ENCODE assay signal across 10 cellular contexts in genomic region chr1:101280049-101280448, GRCh38.
"Had no signal": no experiment of that assay in that cellular context is flagged by ENCODE, and none has a peak within 500 bp of the region (broad histone marks: within the 10 kb centered on the region; RNA-seq: fewer than 3 reads in every experiment).

No MANE protein-coding gene starts in this region.

- H3K36me3 ChIP-seq: stomach, thoracic aorta had no signal

- DNase-seq: activated CD4-positive, CD25-positive, alpha-beta regulatory T cell treated with anti-CD3 and anti-CD28 coated beads, Interleukin-2, amount 50 U/mL, for 72 hours; activated T-cell treated with anti-CD3 and anti-CD28 coated beads, Interleukin-2, amount 50 U/mL, for 48 hours; central memory CD4-positive, alpha-beta T cell; cortex of kidney; effector CD8-positive, alpha-beta T cell; kidney glomerular epithelial cell; stimulated activated CD4-positive, alpha-beta T cell treated with anti-CD3 and anti-CD28 coated beads, Interleukin-4, amount 100 ng/mL, for 24 hours; stomach had no signal

- H3K4me3 ChIP-seq: stomach, thoracic aorta had no signal

- H3K27ac ChIP-seq: parathyroid adenoma, stomach, thoracic aorta had no signal

- H3K4me1 ChIP-seq: parathyroid adenoma, stomach had no signal

- H3K9me3 ChIP-seq: stomach, thoracic aorta had no signal
